20 cellular contexts compared by ENCODE assay signal in the genomic region with DNA sequence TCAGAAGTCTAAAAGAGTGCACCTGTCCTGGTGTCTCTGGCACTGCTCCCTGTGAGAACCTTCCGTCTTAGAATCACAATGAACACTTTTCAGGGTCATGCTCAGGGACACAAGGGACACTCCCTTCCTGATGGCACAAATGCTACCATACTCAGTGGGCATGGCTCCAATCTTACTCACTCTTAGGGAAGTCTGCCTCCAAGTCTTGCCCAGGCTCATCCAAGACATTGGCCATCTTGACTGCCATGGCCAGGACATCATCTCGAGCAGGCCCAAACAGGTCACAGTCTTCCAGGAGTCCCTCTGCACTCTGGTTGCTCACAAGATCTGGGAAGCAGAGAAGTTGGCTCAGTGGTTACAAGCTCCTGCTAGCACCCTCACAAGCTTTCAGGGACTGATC. TPM values are rescaled to one million over a fixed set of nuclear protein-coding genes. Genes with fewer than 3 reads are reported as not detected.
DNase-seq lines count a peak whose midpoint lies in the region; ATAC-seq and TF ChIP-seq lines count a peak whose summit lies in the region.
"Had no signal": no experiment of that assay in that cellular context is flagged by ENCODE, and none has a peak within 500 bp of the region (broad histone marks: within the 10 kb centered on the region; RNA-seq: fewer than 3 reads in every experiment).

No MANE protein-coding gene starts in this region.

- H3K4me3 ChIP-seq in CD8-positive, alpha-beta T cell (ENCODE audit: low read depth, low read length) = no peak overlapping the region
- H3K4me3 ChIP-seq in epithelial cell of esophagus (ENCODE audit: low read length) = no peak overlapping the region
- H3K4me3 ChIP-seq: BLaER1 treated with 17β-estradiol and CSF1 and Interleukin-3, amounts not matched to agents 10 nM and 100 nM; GM23338 had no signal

- intact Hi-C loops in CD8-positive, alpha-beta T cell (cut with DNase I, micrococcal nuclease) = no loop called here

- H3K4me1 Mint-ChIP-seq in CD8-positive, alpha-beta T cell (ENCODE audit: low read depth) = no peaks in the 10 kb centered on the region
- H3K4me1 Mint-ChIP-seq: B cell, GM23338, IgD-negative memory B cell had no signal

- H3K27ac ChIP-seq in CD8-positive, alpha-beta T cell (ENCODE audit: low read depth, low read length) = no peak overlapping the region
- H3K27ac ChIP-seq in RWPE1 = peak overlapping the region; percentile 13; the same call in 1 of the 2 replicates
- H3K27ac ChIP-seq: BLaER1 treated with 17β-estradiol and CSF1 and Interleukin-3, amounts not matched to agents 10 nM and 100 nM had no signal

- no peaks in the 10 kb centered on the region for H3K9me3 ChIP-seq in CD8-positive, alpha-beta T cell (ENCODE audit: low read length)
- H3K9me3 ChIP-seq: BLaER1 treated with 17β-estradiol and CSF1 and Interleukin-3, amounts not matched to agents 10 nM and 100 nM; Caco-2 had no signal

- H3K4me1 ChIP-seq in CD8-positive, alpha-beta T cell (ENCODE audit: insufficient read depth, low read length) = no peaks in the 10 kb centered on the region
- H3K4me1 ChIP-seq: BLaER1 treated with 17β-estradiol and CSF1 and Interleukin-3, amounts not matched to agents 10 nM and 100 nM; Caco-2 had no signal

- no peaks in the 10 kb centered on the region for H3K9me3 Mint-ChIP-seq in CD8-positive, alpha-beta T cell
- H3K9me3 Mint-ChIP-seq: GM23338, HFFc6, IgD-negative memory B cell had no signal

- H3K27ac Mint-ChIP-seq in CD8-positive, alpha-beta T cell = peak overlapping the region; percentile 62
- H3K27ac Mint-ChIP-seq: B cell, GM23338, HFFc6, IgD-negative memory B cell had no signal

- no peak overlapping the region for H3K4me3 Mint-ChIP-seq in CD8-positive, alpha-beta T cell
- H3K4me3 Mint-ChIP-seq: B cell, GM23338, HFFc6, IgD-negative memory B cell had no signal

- CTCF ChIA-PET in CD8-positive, alpha-beta T cell (lab: Charles Lee) = no interaction called here
- CTCF ChIA-PET in RWPE1 (lab: Yijun Ruan, JAX) = no interaction called here

- H3K27me3 Mint-ChIP-seq in CD8-positive, alpha-beta T cell (ENCODE audit: low read depth) = no peaks in the 10 kb centered on the region
- H3K27me3 Mint-ChIP-seq: B cell, IgD-negative memory B cell had no signal

- no peak for TF ChIP-seq CTCF in CD8-positive, alpha-beta T cell (IDR thresholded peaks at IDR 0.05)
- no peak for TF ChIP-seq CTCF in RWPE1 (conservative IDR thresholded peaks at IDR 0.05; ENCODE audit: low read depth)
- TF ChIP-seq CTCF in epithelial cell of esophagus (IDR thresholded peaks at IDR 0.05; ENCODE audit: insufficient read depth, low read depth, low read length, missing control alignments) = no peak

- POLR2A ChIA-PET in CD8-positive, alpha-beta T cell (lab: Charles Lee) = interaction anchor here (0.7 kb wide), 1 partner anchor 50 kb away, joined by 3 read pairs; no protein-coding TSS in a partner anchor
- POLR2A ChIA-PET in RWPE1 (lab: Yijun Ruan, JAX; ENCODE audit: low non-redundant PET) = no interaction called here

- no peak for ATAC-seq in CD8-positive, alpha-beta T cell
- no peak for ATAC-seq in HG03139 (IDR thresholded peaks at IDR 0.05; ENCODE audit: unreplicated experiment)
- no peak for ATAC-seq in left lobe of liver
- ATAC-seq: GM23338, HCT116, HepG2 had no signal

- H3K27me3 ChIP-seq in CD8-positive, alpha-beta T cell (ENCODE audit: insufficient read depth, low read length) = no peaks in the 10 kb centered on the region

- H3K36me3 ChIP-seq in CD8-positive, alpha-beta T cell (ENCODE audit: insufficient read depth, low read length) = peaks cover 3% of the 10 kb centered on the region

- peaks cover 86% of the 10 kb centered on the region for H3K36me3 Mint-ChIP-seq in CD8-positive, alpha-beta T cell

- DNase-seq in CD8-positive, alpha-beta T cell = no peak
- no peak for DNase-seq in RWPE1 (ENCODE audit: low spot score)
- DNase-seq in epithelial cell of esophagus (ENCODE audit: low read depth) = peak; percentile 45
- DNase-seq in mucosa of gallbladder (ENCODE audit: low spot score) = peak; percentile 45
- no peak for DNase-seq in left lobe of liver (ENCODE audit: low spot score)
- no peak for DNase-seq in activated effector memory CD4-positive, alpha-beta T cell treated with anti-CD3 and anti-CD28 coated beads, Interleukin-2, amount 50 U/mL, for 16 hours
- DNase-seq: Caco-2, DMS153, DMS79, GDM1, HFFc6 had no signal

RNA-seq across cellular contexts. Expression of a gene that starts 8.8 kb away (rescaled TPM):
- total RNA-seq in CD8-positive, alpha-beta T cell = 10 to 100 TPM; 12.2 to 13.2 TPM
- total RNA-seq in mucosa of gallbladder (46.9 TPM), left lobe of liver (14.8 TPM)

RNA-seq across cellular contexts. Expression of a gene that starts 22.1 kb away (rescaled TPM):
- not detected for total RNA-seq in CD8-positive, alpha-beta T cell
- total RNA-seq in mucosa of gallbladder (228 TPM), left lobe of liver (255 TPM)
- total RNA-seq: A172, B cell, Daoy, HFFc6 had no signal

RNA-seq across cellular contexts. Expression of a gene that starts 38.3 kb away (rescaled TPM):
- total RNA-seq in CD8-positive, alpha-beta T cell = 100 to 1,000 TPM; 488 to 500 TPM
- total RNA-seq in mucosa of gallbladder = 323 TPM
- 86.8 TPM for total RNA-seq in left lobe of liver

RNA-seq across cellular contexts. Expression of a gene that starts 56.4 kb away (rescaled TPM):
- total RNA-seq in CD8-positive, alpha-beta T cell = 1 to 10 TPM; 2.2 TPM
- 7.0 TPM for total RNA-seq in mucosa of gallbladder
- 1.0 TPM for total RNA-seq in left lobe of liver

Comparison
In these comparisons a context has a peak if more than half of its experiments do, and no peak if none do; other contexts are left out.
1. DNase-seq: peak in epithelial cell of esophagus (single experiment) and mucosa of gallbladder (single experiment); none in CD8-positive, alpha-beta T cell (0 of 7), RWPE1 (single experiment), left lobe of liver (single experiment) and activated effector memory CD4-positive, alpha-beta T cell treated with anti-CD3 and anti-CD28 coated beads, Interleukin-2, amount 50 U/mL, for 16 hours (single experiment).
2. RNA of a gene that starts 22.1 kb away (total RNA-seq): 255 TPM in left lobe of liver (single experiment) and 228 TPM in mucosa of gallbladder (single experiment); not detected in CD8-positive, alpha-beta T cell; every median in the first group is over 100 times any median in the second.